In genomic region chr12:93790472-93791152, GRCh38 we compare ENCODE assay signal across 14 cellular contexts.
DNase-seq lines count a peak whose midpoint lies in the region; ATAC-seq, FAIRE-seq and TF ChIP-seq lines count a peak whose summit lies in the region.
"Had no signal": no experiment of that assay in that cellular context is flagged by ENCODE, and none has a peak within 500 bp of the region (broad histone marks: within the 10 kb centered on the region; RNA-seq: fewer than 3 reads in every experiment).

No MANE protein-coding gene starts in this region.

- no peak overlapping the region for H3K4me3 Mint-ChIP-seq in activated CD4-positive, alpha-beta T cell treated with anti-CD3 and anti-CD28 coated beads for 36 hours
- no peak overlapping the region for H3K4me3 Mint-ChIP-seq in astrocyte (ENCODE audit: unreplicated experiment)
- H3K4me3 Mint-ChIP-seq: naive B cell had no signal

- POLR2A ChIA-PET in activated CD4-positive, alpha-beta T cell treated with anti-CD3 and anti-CD28 coated beads for 36 hours (lab: Charles Lee), result no interaction called here

- no peak for ATAC-seq in activated CD4-positive, alpha-beta T cell treated with anti-CD3 and anti-CD28 coated beads for 36 hours
- no peak for ATAC-seq in HG03469 (IDR thresholded peaks at IDR 0.05; ENCODE audit: unreplicated experiment)
- ATAC-seq: body of pancreas had no signal

- WGBS in lower leg skin, 2 donors, result 79 to 82% methylated on average over 5 of the region's 5 CpGs

- H2AFZ ChIP-seq in astrocyte (ENCODE audit: low read depth, low read length), result no peak overlapping the region
- H2AFZ ChIP-seq: hepatocyte had no signal

- H4K20me1 ChIP-seq in astrocyte (ENCODE audit: insufficient read depth, low read length), result no peaks in the 10 kb centered on the region

- intact Hi-C loops in activated CD4-positive, alpha-beta T cell treated with anti-CD3 and anti-CD28 coated beads for 36 hours (cut with DNase I, micrococcal nuclease), result no loop called here
- intact Hi-C loops in lower leg skin (cut with DNase I; ENCODE audit: low total_unique reads), result no loop called here

- H3K4me3 ChIP-seq in astrocyte (ENCODE audit: insufficient read depth, low read depth, low read length) (no peak overlapping the region), lower leg skin (ENCODE audit: low read depth, poor library complexity, severe bottlenecking) (no peak overlapping the region)
- H3K4me3 ChIP-seq: body of pancreas, hepatocyte, tibial artery had no signal

- no peaks in the 10 kb centered on the region for H3K79me2 ChIP-seq in astrocyte (ENCODE audit: insufficient read depth, low read length)
- H3K79me2 ChIP-seq: hepatocyte had no signal

- no peaks in the 10 kb centered on the region for H3K36me3 ChIP-seq in astrocyte (ENCODE audit: insufficient read depth, low read length)
- H3K36me3 ChIP-seq: tibial artery, WERI-Rb-1 had no signal

- TF ChIP-seq CTCF in astrocyte (IDR thresholded peaks at IDR 0.05; ENCODE audit: insufficient read depth, low read depth, low read length), result no peak
- no peak for TF ChIP-seq CTCF in lower leg skin (IDR thresholded peaks at IDR 0.05)

- H3K27me3 Mint-ChIP-seq in activated CD4-positive, alpha-beta T cell treated with anti-CD3 and anti-CD28 coated beads for 36 hours, result no peaks in the 10 kb centered on the region
- H3K27me3 Mint-ChIP-seq in astrocyte (ENCODE audit: low read depth, unreplicated experiment), result no peaks in the 10 kb centered on the region
- H3K27me3 Mint-ChIP-seq: naive B cell had no signal

- TF ChIP-seq POLR2A in lower leg skin (IDR thresholded peaks at IDR 0.05), result no peak

- no peak overlapping the region for H3K27ac Mint-ChIP-seq in activated CD4-positive, alpha-beta T cell treated with anti-CD3 and anti-CD28 coated beads for 36 hours
- H3K27ac Mint-ChIP-seq in astrocyte (ENCODE audit: unreplicated experiment), result no peak overlapping the region

- peak; percentile 41 for FAIRE-seq in astrocyte (lab: Jason Lieb, UNC)

- peaks cover 39% of the 10 kb centered on the region for H3K4me1 ChIP-seq in astrocyte (ENCODE audit: insufficient read depth, low read length)

- H3K4me1 Mint-ChIP-seq in activated CD4-positive, alpha-beta T cell treated with anti-CD3 and anti-CD28 coated beads for 36 hours, result peaks cover 41% of the 10 kb centered on the region
- peaks cover 34% of the 10 kb centered on the region for H3K4me1 Mint-ChIP-seq in astrocyte (ENCODE audit: low read depth, unreplicated experiment)

- CTCF ChIA-PET in activated CD4-positive, alpha-beta T cell treated with anti-CD3 and anti-CD28 coated beads for 36 hours (lab: Charles Lee), result interaction anchor here (1.0 kb wide), 1 partner anchor 310 kb away, joined by 5 read pairs; no protein-coding TSS in a partner anchor

- H3K27ac ChIP-seq in astrocyte (ENCODE audit: low read depth, low read length), result peak overlapping the region; percentile 44
- H3K27ac ChIP-seq: body of pancreas, hepatocyte, tibial artery, WERI-Rb-1 had no signal

- no peak overlapping the region for H3K9ac ChIP-seq in astrocyte (ENCODE audit: low read length)

- H3K4me2 ChIP-seq in astrocyte (ENCODE audit: low read length), result peak overlapping the region; percentile 29
- H3K4me2 ChIP-seq: hepatocyte had no signal

- DNase-seq in activated CD4-positive, alpha-beta T cell treated with anti-CD3 and anti-CD28 coated beads for 36 hours, result peak; percentile 36
- DNase-seq in activated CD4-positive, alpha-beta T cell treated with anti-CD3 and anti-CD28 coated beads for 1 hour, result no peak
- DNase-seq in NCI-H69 (lab: John Stamatoyannopoulos, UW) (peak; percentile 62), astrocyte (ENCODE audit: low read depth) (peak; percentile 90), non-pigmented ciliary epithelial cell (ENCODE audit: low read depth) (peak; percentile 88), SK-N-DZ (ENCODE audit: low spot score) (no peak), lower leg skin (ENCODE audit: low spot score in 2 of 2) (no peak)
- DNase-seq: body of pancreas, MV-4-11, naive B cell, tibial artery, WERI-Rb-1 had no signal

- H3K9me3 Mint-ChIP-seq in activated CD4-positive, alpha-beta T cell treated with anti-CD3 and anti-CD28 coated beads for 36 hours (ENCODE audit: low read depth), result peaks cover 2% of the 10 kb centered on the region
- H3K9me3 Mint-ChIP-seq in astrocyte (ENCODE audit: unreplicated experiment), result peaks cover 5% of the 10 kb centered on the region
- H3K9me3 Mint-ChIP-seq: naive B cell had no signal

- H3K27me3 ChIP-seq in astrocyte (ENCODE audit: insufficient read depth, low read length), result no peaks in the 10 kb centered on the region
- H3K27me3 ChIP-seq: body of pancreas, hepatocyte, tibial artery had no signal

- H3K36me3 Mint-ChIP-seq in activated CD4-positive, alpha-beta T cell treated with anti-CD3 and anti-CD28 coated beads for 36 hours (ENCODE audit: low read depth), result peaks cover 18% of the 10 kb centered on the region
- H3K36me3 Mint-ChIP-seq in astrocyte (ENCODE audit: low read depth, unreplicated experiment), result no peaks in the 10 kb centered on the region

- no peaks in the 10 kb centered on the region for H3K9me3 ChIP-seq in astrocyte (ENCODE audit: insufficient read depth, low read depth, low read length)
- H3K9me3 ChIP-seq: body of pancreas, tibial artery had no signal

Comparison
In these comparisons a context has a peak if more than half of its experiments do, and no peak if none do; other contexts are left out.
1. DNase-seq: peak in activated CD4-positive, alpha-beta T cell treated with anti-CD3 and anti-CD28 coated beads for 36 hours (single experiment), NCI-H69 (single experiment), astrocyte (single experiment) and non-pigmented ciliary epithelial cell (single experiment); none in activated CD4-positive, alpha-beta T cell treated with anti-CD3 and anti-CD28 coated beads for 1 hour (single experiment), SK-N-DZ (single experiment) and lower leg skin (0 of 2).